8 cellular contexts compared by ENCODE assay signal in the genomic region with DNA sequence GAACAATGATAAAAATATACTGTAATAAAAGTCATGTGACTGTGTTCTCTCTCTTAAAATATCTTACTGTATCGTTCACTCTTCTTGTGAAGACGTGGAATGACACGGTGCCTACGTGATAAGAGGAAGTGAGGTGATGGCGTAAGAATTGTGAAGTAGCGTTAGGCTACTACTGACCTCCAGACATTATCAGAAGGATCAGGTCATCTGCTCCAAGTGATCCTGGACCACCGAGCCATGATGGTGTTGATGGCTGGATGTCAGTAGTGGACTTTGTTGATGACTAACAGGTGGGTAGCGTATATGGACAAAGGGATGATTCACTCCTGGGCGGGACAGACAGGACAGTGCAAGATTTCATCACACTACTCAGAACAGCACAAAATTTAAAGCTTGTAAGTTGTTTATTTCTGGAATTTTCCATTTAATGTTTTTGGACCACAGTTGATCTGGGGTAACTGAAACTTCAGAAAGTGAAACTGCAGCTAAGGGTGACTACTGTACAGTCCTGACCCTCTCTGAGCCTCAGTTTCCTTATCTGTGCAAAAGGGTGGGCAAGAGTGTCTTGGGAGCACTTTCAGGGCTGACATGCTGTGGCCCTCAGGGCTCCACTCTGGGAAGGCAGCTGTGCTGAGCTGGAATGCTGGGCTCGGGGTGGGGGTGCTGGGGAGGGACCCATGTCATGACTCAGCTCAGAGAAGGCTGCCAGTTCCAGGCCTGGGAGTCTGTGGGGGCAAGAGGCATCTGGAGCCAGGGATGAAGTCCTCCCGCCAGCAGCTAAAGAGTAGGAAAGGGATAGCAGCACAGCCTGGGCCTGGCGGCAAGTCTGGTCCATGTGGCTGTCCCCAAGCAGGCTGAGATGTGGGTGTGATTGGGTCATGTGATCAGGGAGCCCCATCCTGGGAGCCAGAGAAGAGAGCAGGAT. TPM values are rescaled to one million over a fixed set of nuclear protein-coding genes. Genes with fewer than 3 reads are reported as not detected.
A peak's percentile ranks its signal among the peaks of the same experiment; 100 is the strongest.
DNase-seq lines count a peak whose midpoint lies in the region; ATAC-seq and TF ChIP-seq lines count a peak whose summit lies in the region.

No MANE protein-coding gene starts in this region.

- H3K4me3 ChIP-seq in SK-N-SH (ENCODE audit: low read depth in 2 of 2, low read length in 1 of 2) (peak overlapping the region in 1 of 2 experiments; percentile 30; a peak in 1 of 4 replicates), foreskin fibroblast (ENCODE audit: low read depth in 1 of 2, low read length in 2 of 2) (peak overlapping the region in 1 of 2 donors; percentile 47), psoas muscle (peak overlapping the region; percentile 38)

- TF ChIP-seq CTCF in SK-N-SH (IDR thresholded peaks at IDR 0.05) (no peak), foreskin fibroblast (IDR thresholded peaks at IDR 0.05; ENCODE audit: low read depth, low read length) (no peak), psoas muscle (IDR thresholded peaks at IDR 0.05) (no peak)

- peak overlapping the region; percentile 92 to 99 for H3K27ac ChIP-seq in SK-N-SH (ENCODE audit: low read depth in 2 of 2, low read length in 1 of 2)
- peak overlapping the region; percentile 71 for H3K27ac ChIP-seq in psoas muscle

- H3K36me3 ChIP-seq in SK-N-SH (replicated peaks in 1 of 2; ENCODE audit: control insufficient read depth in 1 of 2, insufficient read depth in 2 of 2, low read length in 1 of 2) (peaks cover 0 to 2% of the 10 kb centered on the region in 2 experiments), psoas muscle (ENCODE audit: insufficient read depth in 1 of 2, low read depth in 1 of 2) (no peaks in the 10 kb centered on the region)

- peak overlapping the region; percentile 73 for H3K9ac ChIP-seq in SK-N-SH

- 16% methylated on average over 11 of the region's 12 CpGs for WGBS in SK-N-SH (ENCODE audit: low lambda C conversion rate)
- 66 to 74% (median 68%) methylated on average over 12 of the region's 12 CpGs for WGBS in psoas muscle, 3 donors

- H3K9me2 ChIP-seq in SK-N-SH = no peaks in the 10 kb centered on the region

- H3K27me3 ChIP-seq in SK-N-SH (ENCODE audit: insufficient read depth) (no peaks in the 10 kb centered on the region), psoas muscle (ENCODE audit: insufficient read depth in 3 of 3, low read length in 2 of 3) (no peaks in the 10 kb centered on the region)

- DNase-seq in ELF-1 (ENCODE audit: low read depth, low spot score) (peak; percentile 72), SK-N-SH (peak; percentile 68), foreskin fibroblast (peak; percentile 95 to 98), psoas muscle (peak; percentile 83 to 90), pons (ENCODE audit: low spot score) (no peak), NCI-H128 (lab: John Stamatoyannopoulos, UW; ENCODE audit: unreplicated experiment) (no peak)
- DNase-seq in stimulated activated naive CD4-positive, alpha-beta T cell treated with Interleukin-2 at 50 U/mL for 16 hours (lab: John Stamatoyannopoulos, UW) = no peak

- H3K4me2 ChIP-seq in SK-N-SH = peak overlapping the region; percentile 74

- no peaks in the 10 kb centered on the region for H4K20me1 ChIP-seq in SK-N-SH (ENCODE audit: insufficient read depth)

- no peak for TF ChIP-seq RAD21 in SK-N-SH (IDR thresholded peaks at IDR 0.05; ENCODE audit: low read length)

- H3K9me3 ChIP-seq in SK-N-SH (no peaks in the 10 kb centered on the region), psoas muscle (no peaks in the 10 kb centered on the region)

- H3K4me1 ChIP-seq in SK-N-SH (ENCODE audit: control insufficient read depth in 1 of 2, insufficient read depth in 2 of 2, low read depth in 1 of 2, low read length in 1 of 2) (peaks cover 65 to 91% of the 10 kb centered on the region in 2 experiments), psoas muscle (peaks cover 10% of the 10 kb centered on the region)

- intact Hi-C loops in psoas muscle (cut with DNase I) = no loop called here

- ATAC-seq in psoas muscle = peak; percentile 56 to 77 (median 76)
- ATAC-seq in HG02759 (IDR thresholded peaks at IDR 0.05; ENCODE audit: unreplicated experiment) = no peak

- no peak overlapping the region for H2AFZ ChIP-seq in SK-N-SH (ENCODE audit: low read depth)

- CTCF ChIA-PET in SK-N-SH (lab: Yijun Ruan, JAX) = interaction anchor here (1.8 to 3.4 kb wide), 3 partner anchors 11 to 19 kb away, joined by 5 to 16 read pairs (median 8); a partner anchor contains a TSS

- POLR2A ChIA-PET in SK-N-SH (lab: Yijun Ruan, JAX) = interaction anchor here (1.5 to 2.3 kb wide), 2 partner anchors 10 to 13 kb away, joined by 5 to 10 read pairs; a partner anchor contains a TSS

- peaks cover 65% of the 10 kb centered on the region for H3K79me2 ChIP-seq in SK-N-SH (ENCODE audit: insufficient read depth)

- peak; percentile 6 to 21; a peak in 2 of 4 replicates for TF ChIP-seq EP300 in SK-N-SH (IDR thresholded peaks at IDR 0.05; ENCODE audit: borderline replicate concordance in 1 of 2, low read depth in 1 of 2, low read length in 1 of 2)

- H3F3A ChIP-seq in SK-N-SH (replicated peaks; ENCODE audit: insufficient read depth) = peaks cover 41% of the 10 kb centered on the region

TF ChIP-seq in SK-N-SH, 30 proteins besides CTCF, POLR2A, EP300 and RAD21 (continues in another document):
- TF ChIP-seq, protein P1, sequence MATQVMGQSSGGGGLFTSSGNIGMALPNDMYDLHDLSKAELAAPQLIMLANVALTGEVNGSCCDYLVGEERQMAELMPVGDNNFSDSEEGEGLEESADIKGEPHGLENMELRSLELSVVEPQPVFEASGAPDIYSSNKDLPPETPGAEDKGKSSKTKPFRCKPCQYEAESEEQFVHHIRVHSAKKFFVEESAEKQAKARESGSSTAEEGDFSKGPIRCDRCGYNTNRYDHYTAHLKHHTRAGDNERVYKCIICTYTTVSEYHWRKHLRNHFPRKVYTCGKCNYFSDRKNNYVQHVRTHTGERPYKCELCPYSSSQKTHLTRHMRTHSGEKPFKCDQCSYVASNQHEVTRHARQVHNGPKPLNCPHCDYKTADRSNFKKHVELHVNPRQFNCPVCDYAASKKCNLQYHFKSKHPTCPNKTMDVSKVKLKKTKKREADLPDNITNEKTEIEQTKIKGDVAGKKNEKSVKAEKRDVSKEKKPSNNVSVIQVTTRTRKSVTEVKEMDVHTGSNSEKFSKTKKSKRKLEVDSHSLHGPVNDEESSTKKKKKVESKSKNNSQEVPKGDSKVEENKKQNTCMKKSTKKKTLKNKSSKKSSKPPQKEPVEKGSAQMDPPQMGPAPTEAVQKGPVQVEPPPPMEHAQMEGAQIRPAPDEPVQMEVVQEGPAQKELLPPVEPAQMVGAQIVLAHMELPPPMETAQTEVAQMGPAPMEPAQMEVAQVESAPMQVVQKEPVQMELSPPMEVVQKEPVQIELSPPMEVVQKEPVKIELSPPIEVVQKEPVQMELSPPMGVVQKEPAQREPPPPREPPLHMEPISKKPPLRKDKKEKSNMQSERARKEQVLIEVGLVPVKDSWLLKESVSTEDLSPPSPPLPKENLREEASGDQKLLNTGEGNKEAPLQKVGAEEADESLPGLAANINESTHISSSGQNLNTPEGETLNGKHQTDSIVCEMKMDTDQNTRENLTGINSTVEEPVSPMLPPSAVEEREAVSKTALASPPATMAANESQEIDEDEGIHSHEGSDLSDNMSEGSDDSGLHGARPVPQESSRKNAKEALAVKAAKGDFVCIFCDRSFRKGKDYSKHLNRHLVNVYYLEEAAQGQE (IDR thresholded peaks at IDR 0.05; ENCODE audit: low read depth, low read length) = 0 out of 2 replicates have a peak, but pooled peaks have one; percentile 26
- no peak for TF ChIP-seq NRF1 (IDR thresholded peaks at IDR 0.05; ENCODE audit: low read depth, low read length)
- peak; percentile 86 for TF ChIP-seq FOSL2 (IDR thresholded peaks at IDR 0.05; ENCODE audit: borderline replicate concordance, low read depth)
- TF ChIP-seq TEAD4 (IDR thresholded peaks at IDR 0.05; ENCODE audit: borderline replicate concordance, insufficient read depth) = peak; percentile 74
- peak; percentile 42 for TF ChIP-seq CHD2 (IDR thresholded peaks at IDR 0.05; ENCODE audit: low read length, partially characterized antibody)
- TF ChIP-seq TCF12 (IDR thresholded peaks at IDR 0.05) = peak; percentile 82
- TF ChIP-seq RCOR1 (IDR thresholded peaks at IDR 0.05; ENCODE audit: low read length) = 0 out of 2 replicates have a peak, but pooled peaks have one; percentile 40
- 0 out of 2 replicates have a peak, but pooled peaks have one; percentile 28 for TF ChIP-seq TAF1 (IDR thresholded peaks at IDR 0.05; ENCODE audit: borderline replicate concordance, low read depth, low read length)
- TF ChIP-seq, protein P2, sequence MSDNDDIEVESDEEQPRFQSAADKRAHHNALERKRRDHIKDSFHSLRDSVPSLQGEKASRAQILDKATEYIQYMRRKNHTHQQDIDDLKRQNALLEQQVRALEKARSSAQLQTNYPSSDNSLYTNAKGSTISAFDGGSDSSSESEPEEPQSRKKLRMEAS (IDR thresholded peaks at IDR 0.05; ENCODE audit: low read depth) = peak; percentile 15
- peak; percentile 74 for TF ChIP-seq JUND (IDR thresholded peaks at IDR 0.05)

RNA-seq across cellular contexts. Expression of a gene that starts 12.6 kb away (rescaled TPM):
- polyA plus RNA-seq in SK-N-SH (2012; rRNA removed) (25.9 and 32.1 TPM in 2 replicates), psoas muscle (10 to 100 TPM; 14.6 to 19.9 (median 19.2) TPM)
- 13.2 and 19.7 TPM in 2 replicates for polyA plus RNA-seq in SK-N-SH (2012; cell fraction: cytosol; rRNA removed)
- 57.0 and 58.5 TPM in 2 replicates for polyA plus RNA-seq in SK-N-SH (2012; cell fraction: nucleus; rRNA removed)
- 10 to 100 TPM; 34.0 to 56.0 (median 39.1) TPM for total RNA-seq in psoas muscle

RNA-seq across cellular contexts. Expression of a gene that starts 23.5 kb away (rescaled TPM):
- polyA plus RNA-seq in SK-N-SH (2012; rRNA removed) = 0.23 and 0.26 TPM in 2 replicates
- polyA plus RNA-seq in SK-N-SH (2012; cell fraction: cytosol; rRNA removed) = 0.19 and 0.26 TPM in 2 replicates
- 0.25 and 0.39 TPM in 2 replicates for polyA plus RNA-seq in SK-N-SH (2012; cell fraction: nucleus; rRNA removed)
- not detected for total RNA-seq in psoas muscle
- under 1 TPM in 2 of 3 donors, not detected in 1; 0.06 to 0.08 TPM for polyA plus RNA-seq in psoas muscle

RNA-seq across cellular contexts. Expression of a gene that starts 46.8 kb away (rescaled TPM):
- polyA plus RNA-seq in SK-N-SH (2012; rRNA removed) (not detected in 2 replicates), psoas muscle (not detected)
- not detected in 2 replicates for polyA plus RNA-seq in SK-N-SH (2012; cell fraction: cytosol; rRNA removed)
- 0.04 and 0.08 TPM in 2 replicates for polyA plus RNA-seq in SK-N-SH (2012; cell fraction: nucleus; rRNA removed)
- total RNA-seq in psoas muscle = not detected

RNA-seq across cellular contexts. Expression of a gene that starts 56.7 kb away (rescaled TPM):
- polyA plus RNA-seq in SK-N-SH (2012; rRNA removed) = 0.15 and 0.25 TPM in 2 replicates
- polyA plus RNA-seq in SK-N-SH (2012; cell fraction: cytosol; rRNA removed) = 0.10 and 0.30 TPM in 2 replicates
- polyA plus RNA-seq in SK-N-SH (2012; cell fraction: nucleus; rRNA removed) = 0.49 and 0.69 TPM in 2 replicates
- total RNA-seq in psoas muscle = 10 to 100 TPM in 2 of 4 donors, 1 to 10 TPM in 2; 4.2 to 20.0 (median 10.7) TPM
- polyA plus RNA-seq in psoas muscle = 1 to 10 TPM; 1.2 to 1.6 (median 1.3) TPM

Comparison
In these comparisons a context has a peak if more than half of its experiments do, and no peak if none do; other contexts are left out.
1. DNase-seq: peak in ELF-1 (single experiment), SK-N-SH (single experiment), foreskin fibroblast (2 of 2) and psoas muscle (2 of 2); none in stimulated activated naive CD4-positive, alpha-beta T cell treated with Interleukin-2 at 50 U/mL for 16 hours (single experiment), pons (single experiment) and NCI-H128 (single experiment).